2 cellular contexts compared by ENCODE assay signal in genomic region chr1:115565789-115566188, GRCh38.
TF ChIP-seq lines count a peak whose summit lies in the region.

No MANE protein-coding gene starts in this region.

TF ChIP-seq in HepG2, 621 proteins besides CTCF, POLR2A, EP300 and RAD21:
- TF ChIP-seq ZNF256 (CRISPR knock-in tag; conservative IDR thresholded peaks at IDR 0.05) (no peak), THRA (CRISPR knock-in tag; IDR thresholded peaks at IDR 0.05; ENCODE audit: borderline replicate concordance) (no peak), ZNF292 (CRISPR knock-in tag; IDR thresholded peaks at IDR 0.05; ENCODE audit: borderline replicate concordance, low read depth) (no peak), MAFK (conservative IDR thresholded peaks at IDR 0.05 in 1 of 2, IDR thresholded peaks at IDR 0.05 in 1 of 2; ENCODE audit: low read length in 2 of 2) (peak; percentile 66 to 85), IKZF4 (CRISPR knock-in tag; IDR thresholded peaks at IDR 0.05; ENCODE audit: borderline replicate concordance, low read depth, not compliant biosample characterization) (no peak), MAFF (IDR thresholded peaks at IDR 0.05; ENCODE audit: low read depth, low read length) (peak; percentile 81)

TF ChIP-seq in H1, 55 proteins besides CTCF, POLR2A, EP300 and RAD21:
- peak; percentile 25; the same call in 1 of the 2 replicates for TF ChIP-seq MAFK (IDR thresholded peaks at IDR 0.05; ENCODE audit: low read depth, low read length)
- TF ChIP-seq, protein P1, sequence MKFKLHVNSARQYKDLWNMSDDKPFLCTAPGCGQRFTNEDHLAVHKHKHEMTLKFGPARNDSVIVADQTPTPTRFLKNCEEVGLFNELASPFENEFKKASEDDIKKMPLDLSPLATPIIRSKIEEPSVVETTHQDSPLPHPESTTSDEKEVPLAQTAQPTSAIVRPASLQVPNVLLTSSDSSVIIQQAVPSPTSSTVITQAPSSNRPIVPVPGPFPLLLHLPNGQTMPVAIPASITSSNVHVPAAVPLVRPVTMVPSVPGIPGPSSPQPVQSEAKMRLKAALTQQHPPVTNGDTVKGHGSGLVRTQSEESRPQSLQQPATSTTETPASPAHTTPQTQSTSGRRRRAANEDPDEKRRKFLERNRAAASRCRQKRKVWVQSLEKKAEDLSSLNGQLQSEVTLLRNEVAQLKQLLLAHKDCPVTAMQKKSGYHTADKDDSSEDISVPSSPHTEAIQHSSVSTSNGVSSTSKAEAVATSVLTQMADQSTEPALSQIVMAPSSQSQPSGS (IDR thresholded peaks at IDR 0.05; ENCODE audit: low read length): no peak
